ENCODE assay signal across 19 cellular contexts in the genomic region with DNA sequence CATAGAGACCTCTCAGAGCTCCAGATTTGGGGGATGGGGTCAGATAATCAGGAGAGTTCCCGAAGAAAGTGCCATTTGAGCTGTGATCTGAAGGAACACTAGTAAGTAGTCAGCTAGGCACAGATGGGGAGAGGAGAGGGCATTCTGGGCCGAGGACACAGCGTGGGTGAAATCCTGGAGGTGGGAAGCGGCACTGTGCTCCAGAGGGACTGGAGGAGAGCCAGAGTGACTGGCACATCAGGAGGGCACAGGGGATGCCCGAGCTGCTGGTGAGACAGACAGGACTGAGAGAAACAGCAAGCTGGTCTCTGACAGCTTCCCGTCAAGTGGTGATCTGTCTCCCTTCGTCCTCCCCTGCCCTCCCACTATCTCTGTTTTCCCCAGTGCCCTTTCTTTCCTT. TPM values are rescaled to one million over a fixed set of nuclear protein-coding genes. Genes with fewer than 3 reads are reported as not detected.
DNase-seq lines count a peak whose midpoint lies in the region; ATAC-seq and TF ChIP-seq lines count a peak whose summit lies in the region.
"Had no signal": no experiment of that assay in that cellular context is flagged by ENCODE, and none has a peak within 500 bp of the region (broad histone marks: within the 10 kb centered on the region; RNA-seq: fewer than 3 reads in every experiment).

No MANE protein-coding gene starts in this region.

- H3K4me1 ChIP-seq in right atrium auricular region (peaks cover 0 to 7% of the 10 kb centered on the region in 2 donors), parathyroid adenoma (peaks cover 33% of the 10 kb centered on the region)

- H3K4me3 ChIP-seq in right atrium auricular region (no peak overlapping the region), parathyroid adenoma (ENCODE audit: low read depth, low read length) (no peak overlapping the region)

- H2AFZ ChIP-seq in parathyroid adenoma = peak overlapping the region; percentile 35

- no peaks in the 10 kb centered on the region for H3K79me2 ChIP-seq in parathyroid adenoma

- no peak for DNase-seq in Right ventricle myocardium superior
- no peak for DNase-seq in right atrium auricular region (ENCODE audit: low spot score)
- peak; percentile 52 for DNase-seq in left ventricle myocardium superior
- no peak for DNase-seq in G401 (ENCODE audit: low spot score)
- DNase-seq in RPMI8226 = no peak
- DNase-seq: 8988T, DMS 273 treated with DMSO at 0.1 percent for 48 hours, GDM1, HCEC 1CT, KBM-7, NCI-H1105, NCI-H2081 treated with DMSO at 0.1 percent for 48 hours, NCI-H510A, NCI-H774, SHP77 treated with DMSO at 0.1 percent for 48 hours had no signal

- H3K4me2 ChIP-seq in parathyroid adenoma (ENCODE audit: low read length) = no peak overlapping the region

- H3K9me3 ChIP-seq in right atrium auricular region (no peaks in the 10 kb centered on the region), parathyroid adenoma (ENCODE audit: control insufficient read depth, low read length) (no peaks in the 10 kb centered on the region)

- no peak overlapping the region for H3K9ac ChIP-seq in parathyroid adenoma

- ATAC-seq in Right ventricle myocardium superior (ENCODE audit: poor library complexity) (peak; percentile 75), left ventricle myocardium superior (peak; percentile 91), HG03196 (IDR thresholded peaks at IDR 0.05; ENCODE audit: unreplicated experiment) (no peak)
- ATAC-seq: HepG2 had no signal

- intact Hi-C loops in Right ventricle myocardium superior (cut with DNase I) = no loop called here
- intact Hi-C loops in left ventricle myocardium superior (cut with micrococcal nuclease) = no loop called here

- H3K36me3 ChIP-seq in right atrium auricular region (peaks cover 15% of the 10 kb centered on the region), parathyroid adenoma (ENCODE audit: control insufficient read depth, insufficient read depth, low read length) (no peaks in the 10 kb centered on the region)

- H3K27ac ChIP-seq in right atrium auricular region (no peak overlapping the region), parathyroid adenoma (peak overlapping the region; percentile 58), temporal lobe (ENCODE audit: low read depth, low read length) (peak overlapping the region; percentile 10)

- in situ Hi-C loops in G401 (cut with HindIII; ENCODE audit: low sequenced_read_pairs) = no loop called here

- H3K27me3 ChIP-seq in right atrium auricular region = no peaks in the 10 kb centered on the region
- H3K27me3 ChIP-seq in parathyroid adenoma (ENCODE audit: control insufficient read depth, insufficient read depth, low read length) = no peaks in the 10 kb centered on the region

- no peak for TF ChIP-seq CTCF in right atrium auricular region (IDR thresholded peaks at IDR 0.05)
- no peak for TF ChIP-seq CTCF in parathyroid adenoma (IDR thresholded peaks at IDR 0.05)

RNA-seq across cellular contexts. Expression of a gene that starts 40.6 kb away (rescaled TPM):
- 6.2 TPM for total RNA-seq in Right ventricle myocardium superior
- total RNA-seq in right atrium auricular region = 1 to 10 TPM; 4.1 to 5.4 TPM
- 9.0 TPM for total RNA-seq in left ventricle myocardium superior
- 18.9 TPM for total RNA-seq in temporal lobe
- total RNA-seq in G401 (2014; rRNA removed; shearing (Covaris generic)) = 12.9 and 16.8 TPM in 2 replicates

RNA-seq across cellular contexts. Expression of a gene that starts 40.7 kb away (rescaled TPM):
- 6.5 TPM for total RNA-seq in Right ventricle myocardium superior
- total RNA-seq in right atrium auricular region = 10 to 100 TPM in 1 of 2 donors, 1 to 10 TPM in 1; 7.5 to 14.4 TPM
- total RNA-seq in left ventricle myocardium superior = 6.5 TPM
- total RNA-seq in temporal lobe = 6.4 TPM
- total RNA-seq in G401 (2014; rRNA removed; shearing (Covaris generic)) = 5.6 and 6.6 TPM in 2 replicates

Comparison
In these comparisons a context has a peak if more than half of its experiments do, and no peak if none do; other contexts are left out.
1. H3K27ac ChIP-seq: peak in parathyroid adenoma (single experiment) and temporal lobe (single experiment); none in right atrium auricular region (0 of 2).